ENCODE assay signal across 29 cellular contexts in the genomic region with DNA sequence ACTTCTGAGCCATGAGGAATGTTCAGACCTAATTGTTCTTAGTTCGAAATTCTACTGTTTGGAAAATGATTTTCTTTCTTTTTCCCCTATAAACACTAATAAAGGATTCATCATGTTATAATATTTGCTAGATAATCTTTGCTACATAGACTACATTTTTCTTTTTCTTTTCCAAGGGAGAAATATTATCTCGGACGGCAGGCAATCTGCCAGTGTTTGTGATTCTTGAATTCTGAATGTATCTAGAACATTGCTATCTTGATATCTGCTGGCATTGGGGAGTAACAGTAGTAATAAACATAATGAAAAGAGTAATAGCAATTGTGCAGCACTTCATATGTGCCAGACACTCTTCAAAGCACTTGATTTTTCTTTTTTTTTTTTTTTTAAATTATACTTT.
"Had no signal": no experiment of that assay in that cellular context is flagged by ENCODE, and none has a peak within 500 bp of the region (broad histone marks: within the 10 kb centered on the region; RNA-seq: fewer than 3 reads in every experiment).

No MANE protein-coding gene starts in this region.

- H2AFZ ChIP-seq: neural progenitor cell, parathyroid adenoma had no signal

- H3K36me3 ChIP-seq: neural progenitor cell, ovary, right lobe of liver, sigmoid colon, suprapubic skin, thoracic aorta, thyroid gland, tibial nerve, upper lobe of left lung, vagina had no signal

- H3K4me1 Mint-ChIP-seq: stimulated activated effector memory CD8-positive, alpha-beta T cell treated with anti-CD3 and anti-CD28 coated beads, Interleukin-12 subunit alpha, Interleukin-12 subunit beta, amount 100 ng/mL, for 72 hours; stimulated activated naive CD8-positive, alpha-beta T cell treated with anti-CD3 and anti-CD28 coated beads, Interleukin-15, amount 100 ng/mL, for 72 hours had no signal

- H3K9me3 ChIP-seq: ovary, psoas muscle, right lobe of liver, sigmoid colon, suprapubic skin, thoracic aorta, thyroid gland, tibial nerve, upper lobe of left lung, vagina had no signal

- DNase-seq: naive thymus-derived CD4-positive, alpha-beta T cell; natural killer cell; occipital lobe; ovary; posterior cingulate gyrus; psoas muscle; right lobe of liver; sigmoid colon; small intestine; stimulated activated CD4-positive, alpha-beta T cell treated with anti-CD3 and anti-CD28 coated beads, Interleukin-15, amount 100 ng/mL, for 24 hours; stimulated activated CD4-positive, alpha-beta T cell treated with anti-CD3 and anti-CD28 coated beads, Interleukin-2, amount 100 ng/mL, for 24 hours; stimulated activated CD4-positive, alpha-beta T cell treated with anti-CD3 and anti-CD28 coated beads, Interleukin-2, amount 100 ng/mL, for 48 hours; stimulated activated CD4-positive, alpha-beta T cell treated with anti-CD3 and anti-CD28 coated beads, Interleukin-4, amount 100 ng/mL, for 24 hours; stimulated activated naive CD4-positive, alpha-beta T cell; stimulated activated naive CD8-positive, alpha-beta T cell treated with anti-CD3 and anti-CD28 coated beads, Interleukin-15, amount 100 ng/mL, for 72 hours; stimulated activated naive CD8-positive, alpha-beta T cell treated with anti-CD3 and anti-CD28 coated beads, Interleukin-15, Interleukin-2, amounts not matched to agents 100 U/mL and 50 U/mL, for 24 hours; substantia nigra; thyroid gland; trophoblast cell; upper lobe of left lung had no signal

- H3K27me3 Mint-ChIP-seq: naive thymus-derived CD4-positive, alpha-beta T cell; stimulated activated naive CD8-positive, alpha-beta T cell treated with anti-CD3 and anti-CD28 coated beads, Interleukin-15, amount 100 ng/mL, for 72 hours had no signal

- H3K79me2 ChIP-seq: parathyroid adenoma had no signal

- H3K9me3 Mint-ChIP-seq: natural killer cell; neural progenitor cell; stimulated activated effector memory CD8-positive, alpha-beta T cell treated with anti-CD3 and anti-CD28 coated beads, Interleukin-12 subunit alpha, Interleukin-12 subunit beta, amount 100 ng/mL, for 72 hours; stimulated activated naive CD8-positive, alpha-beta T cell treated with anti-CD3 and anti-CD28 coated beads, Interleukin-15, amount 100 ng/mL, for 72 hours had no signal

- H3K4me1 ChIP-seq: neural progenitor cell, parathyroid adenoma, psoas muscle, right lobe of liver, sigmoid colon, suprapubic skin, thyroid gland, tibial nerve, upper lobe of left lung, vagina had no signal

- H3K4me3 ChIP-seq: neural progenitor cell, ovary, psoas muscle, right lobe of liver, sigmoid colon, suprapubic skin, thoracic aorta, thyroid gland, tibial nerve, upper lobe of left lung, vagina had no signal

- H3K27ac Mint-ChIP-seq: naive thymus-derived CD4-positive, alpha-beta T cell; natural killer cell; neural progenitor cell; progenitor cell of endocrine pancreas; stimulated activated effector memory CD8-positive, alpha-beta T cell treated with anti-CD3 and anti-CD28 coated beads, Interleukin-12 subunit alpha, Interleukin-12 subunit beta, amount 100 ng/mL, for 72 hours had no signal

- H3K4me2 ChIP-seq: neural progenitor cell had no signal

- H3K36me3 Mint-ChIP-seq: naive thymus-derived CD4-positive, alpha-beta T cell; natural killer cell; neural progenitor cell; stimulated activated effector memory CD8-positive, alpha-beta T cell treated with anti-CD3 and anti-CD28 coated beads, Interleukin-12 subunit alpha, Interleukin-12 subunit beta, amount 100 ng/mL, for 72 hours had no signal

- H3K4me3 Mint-ChIP-seq: naive thymus-derived CD4-positive, alpha-beta T cell; natural killer cell; neural progenitor cell; stimulated activated effector memory CD8-positive, alpha-beta T cell treated with anti-CD3 and anti-CD28 coated beads, Interleukin-12 subunit alpha, Interleukin-12 subunit beta, amount 100 ng/mL, for 72 hours; stimulated activated naive CD8-positive, alpha-beta T cell treated with anti-CD3 and anti-CD28 coated beads, Interleukin-15, amount 100 ng/mL, for 72 hours had no signal

- ATAC-seq: naive thymus-derived CD4-positive, alpha-beta T cell; natural killer cell; psoas muscle; right cardiac atrium; stimulated activated effector memory CD8-positive, alpha-beta T cell treated with anti-CD3 and anti-CD28 coated beads, Interleukin-12 subunit alpha, Interleukin-12 subunit beta, amount 100 ng/mL, for 72 hours; stimulated activated naive CD8-positive, alpha-beta T cell treated with anti-CD3 and anti-CD28 coated beads, Interleukin-15, amount 100 ng/mL, for 72 hours; stimulated activated naive CD8-positive, alpha-beta T cell treated with anti-CD3 and anti-CD28 coated beads, Interleukin-15, Interleukin-2, amounts not matched to agents 100 U/mL and 50 U/mL, for 24 hours had no signal

- H3K27me3 ChIP-seq: neural progenitor cell, ovary, right lobe of liver, sigmoid colon, suprapubic skin, thyroid gland, tibial nerve, upper lobe of left lung, vagina had no signal

- H3K9ac ChIP-seq: neural progenitor cell, parathyroid adenoma had no signal
